Comparison of ENCODE assay signal across 18 cellular contexts in genomic region chr2:127888772-127889171, GRCh38.
"Had no signal": no experiment of that assay in that cellular context is flagged by ENCODE, and none has a peak within 500 bp of the region (broad histone marks: within the 10 kb centered on the region; RNA-seq: fewer than 3 reads in every experiment).

No MANE protein-coding gene starts in this region.

- H3K27ac Mint-ChIP-seq: naive B cell had no signal

- DNase-seq: effector memory CD4-positive, alpha-beta T cell; glutamatergic neuron; kidney; left cardiac atrium; left ventricle myocardium superior; midbrain; naive B cell; sigmoid colon; stimulated activated CD4-positive, alpha-beta T cell treated with anti-CD3 and anti-CD28 coated beads, Interleukin-12 subunit alpha, Interleukin-12 subunit beta, amount 100 ng/mL, for 4 hours; stimulated activated naive CD4-positive, alpha-beta T cell; stomach had no signal

- ATAC-seq: esophagus mucosa, gastroesophageal sphincter, left cardiac atrium, left ventricle myocardium superior had no signal

- H3K36me3 Mint-ChIP-seq: naive B cell had no signal

- H3K9me3 Mint-ChIP-seq: naive B cell, type B pancreatic cell had no signal

- H3K27me3 ChIP-seq: gastroesophageal sphincter, sigmoid colon, stomach had no signal

- H3K27me3 Mint-ChIP-seq: naive B cell, type B pancreatic cell had no signal

- H3K9me3 ChIP-seq: gastroesophageal sphincter, sigmoid colon, stomach had no signal

- H3K4me3 ChIP-seq: gastroesophageal sphincter, lung, sigmoid colon, skin epidermis, stomach had no signal

- H3K27ac ChIP-seq: skin epidermis had no signal

- FAIRE-seq: endometrium, kidney, urothelium cell line had no signal
